Comparison of ENCODE assay signal across 26 cellular contexts in genomic region chr5:53130206-53130605, GRCh38. TPM values are rescaled to one million over a fixed set of nuclear protein-coding genes. Genes with fewer than 3 reads are reported as not detected.
DNase-seq lines count a peak whose midpoint lies in the region; ATAC-seq and TF ChIP-seq lines count a peak whose summit lies in the region.
"Had no signal": no experiment of that assay in that cellular context is flagged by ENCODE, and none has a peak within 500 bp of the region (broad histone marks: within the 10 kb centered on the region; RNA-seq: fewer than 3 reads in every experiment).

No MANE protein-coding gene starts in this region.

- H3K23ac ChIP-seq in IMR-90 (ENCODE audit: low read depth, low read length) (no peak overlapping the region), neuronal stem cell (ENCODE audit: low read depth, low read length, poor library complexity) (no peak overlapping the region)

- H3K9ac ChIP-seq in IMR-90 (ENCODE audit: low read depth, low read length), result no peak overlapping the region
- H3K9ac ChIP-seq in neuronal stem cell (ENCODE audit: low read depth, low read length, poor library complexity), result no peak overlapping the region
- H3K9ac ChIP-seq: neural progenitor cell, parathyroid adenoma had no signal

- peaks cover 3% of the 10 kb centered on the region; the same call in 1 of the 2 replicates for H3K9me1 ChIP-seq in IMR-90 (ENCODE audit: insufficient read depth, low read length)

- no peak; the same call in 1 of the 2 replicates for ATAC-seq in IMR-90 (ENCODE audit: low read depth)
- ATAC-seq in GM21576 (IDR thresholded peaks at IDR 0.05; ENCODE audit: unreplicated experiment), result no peak
- ATAC-seq in HG02973 (IDR thresholded peaks at IDR 0.05; ENCODE audit: unreplicated experiment), result no peak
- ATAC-seq: activated T-helper 17 cell treated with anti-CD3 and anti-CD28 coated beads, Interleukin-2, amount 50 U/mL, for 72 hours; left lung; PC-3 had no signal

- H3K36me3 ChIP-seq in IMR-90 (ENCODE audit: control insufficient read depth, insufficient read depth, low read length) (no peaks in the 10 kb centered on the region), neuronal stem cell (replicated peaks in 1 of 2; ENCODE audit: control insufficient read depth in 2 of 2, insufficient read depth in 2 of 2, low read length in 2 of 2) (no peaks in the 10 kb centered on the region)
- H3K36me3 ChIP-seq: breast epithelium, left lung, neural progenitor cell, suprapubic skin had no signal

- no peak overlapping the region for H4K5ac ChIP-seq in IMR-90 (ENCODE audit: low read depth, low read length)

- H3K4me3 ChIP-seq in IMR-90 (ENCODE audit: insufficient read depth, low read depth, low read length) (no peak overlapping the region), cardiac fibroblast (replicated peaks in 1 of 2; ENCODE audit: low read depth in 2 of 2, low read length in 2 of 2) (no peak overlapping the region), foreskin fibroblast (ENCODE audit: low read depth in 1 of 2, low read length in 2 of 2) (no peak overlapping the region), neuronal stem cell (ENCODE audit: low read length in 2 of 2) (no peak overlapping the region)
- H3K4me3 ChIP-seq: breast epithelium, left lung, neural progenitor cell, suprapubic skin had no signal

- DNase-seq in EH (ENCODE audit: low read depth) (peak; percentile 76), IMR-90 (peak; percentile 26), cardiac fibroblast (ENCODE audit: low read depth in 2 of 2) (peak; percentile 42 to 58), foreskin fibroblast (peak; percentile 50 to 76), epidermal melanocyte (ENCODE audit: insufficient read length, low spot score) (no peak), neuronal stem cell (ENCODE audit: low spot score) (no peak)
- DNase-seq: activated CD4-positive, alpha-beta T cell treated with anti-CD3 and anti-CD28 coated beads for 48 hours; activated naive CD4-positive, alpha-beta T cell treated with anti-CD3 and anti-CD28 coated beads, Interleukin-2, amount 10 ng/mL, durations not matched to agents 7 days and 5 days; amygdala; DMS79 treated with DMSO at 0.1 percent for 48 hours; hypothalamus; left lung; NCI-H1930; NCI-H526 treated with DMSO at 0.1 percent for 48 hours; PC-3; SHP77 treated with DMSO at 0.1 percent for 48 hours; small intestine; stimulated activated naive CD4-positive, alpha-beta T cell treated with Interleukin-2 at 50 U/mL for 16 hours had no signal

- TF ChIP-seq CTCF in IMR-90 (conservative IDR thresholded peaks at IDR 0.05; ENCODE audit: low read depth, low read length), result no peak
- TF ChIP-seq CTCF in cardiac fibroblast (IDR thresholded peaks at IDR 0.05; ENCODE audit: low read depth, low read length), result no peak
- TF ChIP-seq CTCF in foreskin fibroblast (IDR thresholded peaks at IDR 0.05; ENCODE audit: low read depth, low read length), result no peak

- dilution Hi-C loops in IMR-90 (cut with HindIII; ENCODE audit: low sequenced_read_pairs, unreplicated experiment), result no loop called here

- H3K4me2 ChIP-seq in IMR-90 (ENCODE audit: low read depth, low read length) (peak overlapping the region; percentile 22; the same call in 1 of the 2 replicates), neuronal stem cell (ENCODE audit: insufficient read depth, low read length, poor library complexity, severe bottlenecking) (no peak overlapping the region)
- H3K4me2 ChIP-seq: neural progenitor cell had no signal

- H2BK15ac ChIP-seq in IMR-90 (ENCODE audit: low read depth, low read length), result no peak overlapping the region
- H2BK15ac ChIP-seq in neuronal stem cell (ENCODE audit: low read length), result no peak overlapping the region

- H4K91ac ChIP-seq in IMR-90 (ENCODE audit: insufficient read depth, low read depth, low read length) (no peak overlapping the region), neuronal stem cell (ENCODE audit: low read depth, low read length, poor library complexity) (no peak overlapping the region)

- H2BK5ac ChIP-seq in IMR-90 (ENCODE audit: low read depth, low read length, poor library complexity, severe bottlenecking), result no peak overlapping the region
- H2BK5ac ChIP-seq in neuronal stem cell (ENCODE audit: low read length), result no peak overlapping the region

- H3K79me1 ChIP-seq in IMR-90 (ENCODE audit: low read depth in 1 of 2, low read length in 2 of 2), result no peaks in the 10 kb centered on the region
- no peaks in the 10 kb centered on the region for H3K79me1 ChIP-seq in neuronal stem cell (ENCODE audit: low read depth, low read length)

- H2AK5ac ChIP-seq in IMR-90 (ENCODE audit: low read depth, low read length) (no peak overlapping the region), neuronal stem cell (ENCODE audit: low read depth, low read length) (no peak overlapping the region)

- no peak overlapping the region for H3K4ac ChIP-seq in IMR-90 (ENCODE audit: low read depth, low read length)
- H3K4ac ChIP-seq in neuronal stem cell (ENCODE audit: low read length), result no peak overlapping the region

- CTCF ChIA-PET in IMR-90 (lab: Yijun Ruan, JAX), result no interaction called here

- no peaks in the 10 kb centered on the region for H4K20me1 ChIP-seq in IMR-90 (ENCODE audit: insufficient read depth, low read length)

- H2BK120ac ChIP-seq in IMR-90 (ENCODE audit: low read depth, low read length), result no peak overlapping the region
- H2BK120ac ChIP-seq in neuronal stem cell (ENCODE audit: low read depth, low read length), result no peak overlapping the region

- H2AFZ ChIP-seq in IMR-90 (replicated peaks; ENCODE audit: low read length, poor library complexity) (no peak overlapping the region), neuronal stem cell (ENCODE audit: low read length) (no peak overlapping the region)
- H2AFZ ChIP-seq: neural progenitor cell, parathyroid adenoma had no signal

- H2AK9ac ChIP-seq in IMR-90 (replicated peaks; ENCODE audit: low read depth, low read length, poor library complexity), result no peak overlapping the region

- no peak overlapping the region for H2BK12ac ChIP-seq in neuronal stem cell (ENCODE audit: low read length)

- H3K27me3 ChIP-seq in IMR-90 (ENCODE audit: control insufficient read depth, insufficient read depth, low read length), result no peaks in the 10 kb centered on the region
- no peaks in the 10 kb centered on the region for H3K27me3 ChIP-seq in neuronal stem cell (ENCODE audit: control insufficient read depth in 3 of 3, insufficient read depth in 3 of 3, low read depth in 1 of 3, low read length in 3 of 3)
- H3K27me3 ChIP-seq: breast epithelium, left lung, neural progenitor cell, suprapubic skin had no signal

- no peak overlapping the region for H3K18ac ChIP-seq in IMR-90 (ENCODE audit: low read depth, low read length)
- no peak overlapping the region for H3K18ac ChIP-seq in neuronal stem cell (ENCODE audit: low read length)

- no peak overlapping the region for H4K8ac ChIP-seq in IMR-90 (ENCODE audit: low read depth in 2 of 2, low read length in 2 of 2)
- no peak overlapping the region for H4K8ac ChIP-seq in neuronal stem cell (ENCODE audit: low read depth, low read length)

- in situ Hi-C loops in IMR-90 (cut with MboI; ENCODE audit: low sequenced_read_pairs), result no loop called here

- H3K27ac ChIP-seq in IMR-90 (ENCODE audit: insufficient read depth, low read length) (no peak overlapping the region), neuronal stem cell (replicated peaks; ENCODE audit: low read length) (no peak overlapping the region)
- H3K27ac ChIP-seq: breast epithelium, left lung, neural progenitor cell, parathyroid adenoma, VCaP had no signal

- POLR2A ChIA-PET in IMR-90 (lab: Charles Lee; ENCODE audit: unreplicated experiment), result no interaction called here

- H3K14ac ChIP-seq in IMR-90 (replicated peaks; ENCODE audit: low read depth, low read length), result no peak overlapping the region
- H3K14ac ChIP-seq in neuronal stem cell (ENCODE audit: low read length), result no peak overlapping the region

- peaks cover 5% of the 10 kb centered on the region; the same call in 1 of the 2 replicates for H3K4me1 ChIP-seq in IMR-90 (ENCODE audit: control insufficient read depth, insufficient read depth, low read length)
- H3K4me1 ChIP-seq in neuronal stem cell (ENCODE audit: control insufficient read depth in 2 of 2, insufficient read depth in 1 of 2, low read depth in 1 of 2, low read length in 2 of 2), result no peaks in the 10 kb centered on the region
- H3K4me1 ChIP-seq: breast epithelium, left lung, neural progenitor cell, parathyroid adenoma had no signal

- no peak overlapping the region for H3K56ac ChIP-seq in IMR-90 (ENCODE audit: extremely low read depth, insufficient read depth, low read length)

- no TSS peak for BruUV-seq in IMR-90 (replicated peaks; lab: Mats Ljungman, UMichigan)

- no CpG with 5 or more reads among the region's 3 CpGs for WGBS in IMR-90 (ENCODE audit: extremely low coverage in 2 of 2, insufficient read length in 1 of 2), 2 experiments
- WGBS in neuronal stem cell (ENCODE audit: extremely low coverage in 2 of 2, insufficient read length in 2 of 2, insufficient replicate concordance in 1 of 2), 2 donors, result no CpG with 5 or more reads among the region's 3 CpGs

- no peak overlapping the region for H2BK20ac ChIP-seq in IMR-90 (ENCODE audit: low read depth, low read length)

- intact Hi-C loops in IMR-90 (cut with micrococcal nuclease), result no loop called here

- TF ChIP-seq RAD21 in IMR-90 (IDR thresholded peaks at IDR 0.05; ENCODE audit: low read length), result no peak

- H3K9me3 ChIP-seq in IMR-90 (ENCODE audit: control insufficient read depth, insufficient read depth, low read length) (no peaks in the 10 kb centered on the region), neuronal stem cell (replicated peaks in 1 of 2; ENCODE audit: control insufficient read depth in 2 of 2, insufficient read depth in 1 of 2, low read depth in 1 of 2, low read length in 2 of 2) (no peaks in the 10 kb centered on the region)
- H3K9me3 ChIP-seq: breast epithelium, left lung, suprapubic skin had no signal

- no peak for TF ChIP-seq POLR2A in IMR-90 (IDR thresholded peaks at IDR 0.05; ENCODE audit: low read depth, low read length)

TF ChIP-seq in IMR-90, 13 proteins besides CTCF, POLR2A, EP300 and RAD21 (continues in another document):
- no peak for TF ChIP-seq NFE2L2 (IDR thresholded peaks at IDR 0.05; ENCODE audit: low read depth, low read length)
- TF ChIP-seq, protein P1, sequence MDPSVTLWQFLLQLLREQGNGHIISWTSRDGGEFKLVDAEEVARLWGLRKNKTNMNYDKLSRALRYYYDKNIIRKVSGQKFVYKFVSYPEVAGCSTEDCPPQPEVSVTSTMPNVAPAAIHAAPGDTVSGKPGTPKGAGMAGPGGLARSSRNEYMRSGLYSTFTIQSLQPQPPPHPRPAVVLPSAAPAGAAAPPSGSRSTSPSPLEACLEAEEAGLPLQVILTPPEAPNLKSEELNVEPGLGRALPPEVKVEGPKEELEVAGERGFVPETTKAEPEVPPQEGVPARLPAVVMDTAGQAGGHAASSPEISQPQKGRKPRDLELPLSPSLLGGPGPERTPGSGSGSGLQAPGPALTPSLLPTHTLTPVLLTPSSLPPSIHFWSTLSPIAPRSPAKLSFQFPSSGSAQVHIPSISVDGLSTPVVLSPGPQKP (IDR thresholded peaks at IDR 0.05; ENCODE audit: borderline replicate concordance, low read depth, low read length), result no peak
- TF ChIP-seq MAZ (IDR thresholded peaks at IDR 0.05; ENCODE audit: borderline replicate concordance, low read depth, low read length), result no peak

RNA-seq across cellular contexts. Expression of gene MOCS2, which starts 20.6 kb away (rescaled TPM):
- total RNA-seq in IMR-90 (2012; rRNA removed), result 36.4 and 62.5 TPM in 2 replicates
- 32.8 and 40.0 TPM in 2 replicates for polyA plus RNA-seq in IMR-90 (2012; rRNA removed)
- 4.7 and 5.5 TPM in 2 replicates for polyA plus RNA-seq in IMR-90 (2012; cell fraction: cytosol; rRNA removed)
- polyA plus RNA-seq in IMR-90 (2012; cell fraction: nucleus; rRNA removed; ENCODE audit: low replicate concordance), result 1.2 and 13.8 TPM in 2 replicates
- polyA plus RNA-seq in neuronal stem cell (2013, experiment 1 of 2), result 23.4 TPM
- polyA plus RNA-seq in neuronal stem cell (2013, experiment 2 of 2), result 23.6 TPM

Comparison
In these comparisons a context has a peak if more than half of its experiments do, and no peak if none do; other contexts are left out.
1. DNase-seq: peak in EH (single experiment), IMR-90 (single experiment), cardiac fibroblast (2 of 2) and foreskin fibroblast (2 of 2); none in epidermal melanocyte (single experiment) and neuronal stem cell (single experiment).